In genomic region chr11:93039841-93040240, GRCh38 we compare ENCODE assay signal across 23 cellular contexts.
A peak's percentile ranks its signal among the peaks of the same experiment; 100 is the strongest.
DNase-seq lines count a peak whose midpoint lies in the region; ATAC-seq and TF ChIP-seq lines count a peak whose summit lies in the region.
"Had no signal": no experiment of that assay in that cellular context is flagged by ENCODE, and none has a peak within 500 bp of the region (broad histone marks: within the 10 kb centered on the region; RNA-seq: fewer than 3 reads in every experiment).

No MANE protein-coding gene starts in this region.

- H3K36me3 Mint-ChIP-seq in chondrocyte (ENCODE audit: low read depth), result peaks cover 11% of the 10 kb centered on the region

- no peaks in the 10 kb centered on the region for H3K9me2 ChIP-seq in PC-9 (ENCODE audit: insufficient read depth)
- no peaks in the 10 kb centered on the region for H3K9me2 ChIP-seq in Karpas-422 (replicated peaks; ENCODE audit: insufficient read depth, low read length)

- CTCF ChIA-PET in PC-9 (lab: Charles Lee), result no interaction called here

- POLR2A ChIA-PET in PC-9 (lab: Charles Lee; ENCODE audit: unreplicated experiment), result no interaction called here

- H3K4me2 ChIP-seq in PC-9 (no peak overlapping the region), Karpas-422 (ENCODE audit: low read depth, low read length, poor library complexity, severe bottlenecking) (no peak overlapping the region)
- H3K4me2 ChIP-seq: BLaER1, KMS-11 had no signal

- H3K36me3 ChIP-seq in PC-9 (ENCODE audit: low read depth) (no peaks in the 10 kb centered on the region), Karpas-422 (ENCODE audit: insufficient read depth, low read length) (no peaks in the 10 kb centered on the region)
- H3K36me3 ChIP-seq: BLaER1, Peyer's patch had no signal

- TF ChIP-seq CTCF in PC-9 (conservative IDR thresholded peaks at IDR 0.05), result no peak
- no peak for TF ChIP-seq CTCF in chondrocyte (IDR thresholded peaks at IDR 0.05)
- TF ChIP-seq CTCF in fibroblast of the aortic adventitia (IDR thresholded peaks at IDR 0.05; ENCODE audit: insufficient read depth, low read length), result no peak
- no peak for TF ChIP-seq CTCF in coronary artery (IDR thresholded peaks at IDR 0.05)

- H3K4me1 ChIP-seq in PC-9 (replicated peaks; ENCODE audit: insufficient read depth), result no peaks in the 10 kb centered on the region
- H3K4me1 ChIP-seq in Karpas-422 (ENCODE audit: low read length), result no peaks in the 10 kb centered on the region
- H3K4me1 ChIP-seq: Caco-2, Peyer's patch had no signal

- no peaks in the 10 kb centered on the region for H3K27me3 Mint-ChIP-seq in chondrocyte (ENCODE audit: low read depth)

- peak overlapping the region; percentile 27 for H3K27ac Mint-ChIP-seq in chondrocyte (ENCODE audit: unreplicated experiment)
- H3K27ac Mint-ChIP-seq: CD4-positive, alpha-beta T cell had no signal

- peaks cover 14% of the 10 kb centered on the region for H3K4me1 Mint-ChIP-seq in chondrocyte (ENCODE audit: low read depth)

- H2AFZ ChIP-seq in PC-9 (peak overlapping the region; percentile 10; the same call in 1 of the 2 replicates), Karpas-422 (ENCODE audit: low read length) (no peak overlapping the region)

- BruUV-seq in PC-9 (replicated peaks; lab: Mats Ljungman, UMichigan), result no TSS peak

- no peaks in the 10 kb centered on the region for H3F3A ChIP-seq in PC-9 (ENCODE audit: insufficient read depth, low read depth)

- no peak overlapping the region for H3K4me3 ChIP-seq in PC-9
- no peak overlapping the region for H3K4me3 ChIP-seq in fibroblast of the aortic adventitia (ENCODE audit: low read depth, low read length)
- H3K4me3 ChIP-seq in Karpas-422 (ENCODE audit: low read length), result no peak overlapping the region
- no peak overlapping the region for H3K4me3 ChIP-seq in coronary artery
- H3K4me3 ChIP-seq: BLaER1, GM12878, Peyer's patch had no signal

- no peak overlapping the region for H3K4me3 Mint-ChIP-seq in chondrocyte (ENCODE audit: unreplicated experiment)
- H3K4me3 Mint-ChIP-seq: CD4-positive, alpha-beta T cell had no signal

- H3K9ac ChIP-seq in Karpas-422 (ENCODE audit: low read length), result no peak overlapping the region
- H3K9ac ChIP-seq: BLaER1, KMS-11 had no signal

- H3K9me3 ChIP-seq in PC-9 (ENCODE audit: insufficient read depth, low read depth) (no peaks in the 10 kb centered on the region), Karpas-422 (ENCODE audit: low read length) (0 out of 2 replicates have a peak, but pooled peaks cover 3% of the 10 kb centered on the region)
- H3K9me3 ChIP-seq: Caco-2, Peyer's patch had no signal

- H3K27me3 ChIP-seq in PC-9 (ENCODE audit: insufficient read depth, low read depth) (no peaks in the 10 kb centered on the region), Karpas-422 (ENCODE audit: low read length) (no peaks in the 10 kb centered on the region)
- H3K27me3 ChIP-seq: BLaER1, Peyer's patch had no signal

- H3K27ac ChIP-seq in PC-9 (no peak overlapping the region), Karpas-422 (ENCODE audit: low read length) (no peak overlapping the region), coronary artery (no peak overlapping the region)
- H3K27ac ChIP-seq: BLaER1, KMS-11, Peyer's patch had no signal

- ATAC-seq in GM21515 (IDR thresholded peaks at IDR 0.05; ENCODE audit: unreplicated experiment), result no peak
- ATAC-seq: GM12878 had no signal

- H3K9me3 Mint-ChIP-seq in chondrocyte (ENCODE audit: low read depth), result peaks cover 22% of the 10 kb centered on the region

- DNase-seq in PC-9 (no peak), chondrocyte (ENCODE audit: low spot score) (no peak), fibroblast of the aortic adventitia (ENCODE audit: low read depth) (peak; percentile 51), stromal cell of bone marrow (ENCODE audit: low read depth) (peak; percentile 79), Karpas-422 (no peak), coronary artery (ENCODE audit: low spot score) (no peak)
- DNase-seq: Caco-2; CD4-positive, alpha-beta T cell; DMS 273 treated with DMSO at 0.1 percent for 48 hours; DMS79 treated with DMSO at 0.1 percent for 48 hours; GOT3; MV-4-11; NCI-H1105 treated with DMSO at 0.1 percent for 48 hours; NCI-H2029 treated with DMSO at 0.1 percent for 48 hours; NCI-H2171; NCI-H345; NCI-H524 treated with DMSO at 0.1 percent for 48 hours; NCI-H82; Peyer's patch had no signal

- H3K79me2 ChIP-seq in PC-9 (ENCODE audit: low read depth), result no peaks in the 10 kb centered on the region
- no peaks in the 10 kb centered on the region for H3K79me2 ChIP-seq in Karpas-422 (ENCODE audit: low read length)

- no peaks in the 10 kb centered on the region for H4K20me1 ChIP-seq in PC-9 (ENCODE audit: insufficient read depth)
- H4K20me1 ChIP-seq in Karpas-422 (ENCODE audit: insufficient read depth, low read depth, low read length), result no peaks in the 10 kb centered on the region
- H4K20me1 ChIP-seq: BLaER1 had no signal

- intact Hi-C loops in PC-9 (cut with micrococcal nuclease; ENCODE audit: unreplicated experiment), result no loop called here

Comparison
In these comparisons a context has a peak if more than half of its experiments do, and no peak if none do; other contexts are left out.
1. DNase-seq: peak in fibroblast of the aortic adventitia (single experiment) and stromal cell of bone marrow (single experiment); none in PC-9 (0 of 2), chondrocyte (single experiment), Karpas-422 (single experiment) and coronary artery (single experiment).